In genomic region chr21:27425574-27425973, GRCh38 we compare ENCODE assay signal across 14 cellular contexts.
A peak's percentile ranks its signal among the peaks of the same experiment; 100 is the strongest.
DNase-seq lines count a peak whose midpoint lies in the region; ATAC-seq, FAIRE-seq and TF ChIP-seq lines count a peak whose summit lies in the region.
"Had no signal": no experiment of that assay in that cellular context is flagged by ENCODE, and none has a peak within 500 bp of the region (broad histone marks: within the 10 kb centered on the region; RNA-seq: fewer than 3 reads in every experiment).

No MANE protein-coding gene starts in this region.

- TF ChIP-seq EP300 in esophagus muscularis mucosa (IDR thresholded peaks at IDR 0.05), result no peak
- no peak for TF ChIP-seq EP300 in HepG2 (IDR thresholded peaks at IDR 0.05; ENCODE audit: low read depth in 2 of 2, low read length in 2 of 2)
- no peak for TF ChIP-seq EP300 in HepG2 (CRISPR knock-in tag; IDR thresholded peaks at IDR 0.05; ENCODE audit: borderline replicate concordance)

- in situ Hi-C loops in HepG2 (cut with HindIII; ENCODE audit: extremely low pct_ligation_motif_present, low pct_unique_long_range_greater_than_20kb), result no loop called here

- TF ChIP-seq CTCF in esophagus muscularis mucosa (IDR thresholded peaks at IDR 0.05) (no peak), osteoblast (IDR thresholded peaks at IDR 0.05; ENCODE audit: extremely low read depth, low read depth, low read length) (no peak), HepG2 (CRISPR knock-in tag; IDR thresholded peaks at IDR 0.05) (no peak)

- H3K4me1 ChIP-seq in esophagus muscularis mucosa (peaks cover 10 to 31% (median 25%) of the 10 kb centered on the region in 4 donors), osteoblast (ENCODE audit: insufficient read depth, low read length) (peaks cover 56% of the 10 kb centered on the region), HepG2 (ENCODE audit: insufficient read depth, low read length) (no peaks in the 10 kb centered on the region)

- FAIRE-seq in RCC 7860 (lab: Jason Lieb, UNC) (peak; percentile 78), HepG2 (lab: Jason Lieb, UNC) (no peak)

- DNase-seq in EH (ENCODE audit: low read depth) (peak; percentile 89), RCC 7860 (ENCODE audit: low spot score) (peak; percentile 60), esophagus muscularis mucosa (ENCODE audit: extremely low spot score) (no peak), osteoblast (ENCODE audit: insufficient read length, low spot score, missing footprints) (no peak), NCI-H1930 (lab: John Stamatoyannopoulos, UW) (no peak), HepG2 (ENCODE audit: low spot score) (no peak)
- no peak for DNase-seq in activated CD4-positive, CD25-positive, alpha-beta regulatory T cell treated with anti-CD3 and anti-CD28 coated beads, Interleukin-2, amount 50 U/mL, for 72 hours
- DNase-seq: activated CD8-positive, alpha-beta memory T cell treated with anti-CD3 and anti-CD28 coated beads for 24 hours; activated naive CD4-positive, alpha-beta T cell treated with anti-CD3 and anti-CD28 coated beads, Interleukin-2, amount 10 ng/mL, durations not matched to agents 7 days and 5 days; C1 segment of cervical spinal cord; NCI-H187 treated with DMSO at 0.1 percent for 48 hours; nephron progenitor cell; T-helper 17 cell had no signal

- H3K27ac ChIP-seq in esophagus muscularis mucosa (replicated peaks in 1 of 4) (peak overlapping the region; percentile 2 to 57 (median 28)), osteoblast (ENCODE audit: low read depth, low read length) (peak overlapping the region; percentile 97), HepG2 (ENCODE audit: extremely low read length, insufficient read depth, low read length) (no peak overlapping the region)

- POLR2A ChIA-PET in HepG2 (lab: Yijun Ruan, JAX), result no interaction called here

- peak overlapping the region; percentile 39 for H2AFZ ChIP-seq in osteoblast (ENCODE audit: low read length)
- no peak overlapping the region for H2AFZ ChIP-seq in HepG2 (ENCODE audit: low read length)

- no peak overlapping the region for H3K4me3 ChIP-seq in esophagus muscularis mucosa
- H3K4me3 ChIP-seq in osteoblast (ENCODE audit: insufficient read depth, low read length), result no peak overlapping the region
- H3K4me3 ChIP-seq in HepG2 (replicated peaks in 1 of 3; ENCODE audit: insufficient read depth in 1 of 3, low read depth in 2 of 3, low read length in 3 of 3), result no peak overlapping the region

- no peaks in the 10 kb centered on the region for H3K27me3 ChIP-seq in esophagus muscularis mucosa
- no peaks in the 10 kb centered on the region for H3K27me3 ChIP-seq in osteoblast (ENCODE audit: insufficient read depth, low read length)
- H3K27me3 ChIP-seq in HepG2 (ENCODE audit: control insufficient read depth in 1 of 2, insufficient read depth in 2 of 2, low read length in 2 of 2), result no peaks in the 10 kb centered on the region

- CTCF ChIA-PET in HepG2 (lab: Yijun Ruan, JAX; ENCODE audit: low intra/inter-chr PET ratio, low total read pairs), result no interaction called here

- peaks cover 0 to under 1% (median 0%) of the 10 kb centered on the region in 4 donors for H3K9me3 ChIP-seq in esophagus muscularis mucosa
- H3K9me3 ChIP-seq in osteoblast (ENCODE audit: low read depth, low read length), result no peaks in the 10 kb centered on the region
- H3K9me3 ChIP-seq in HepG2 (ENCODE audit: low read length), result peaks cover 91% of the 10 kb centered on the region

- no peak overlapping the region for H3K9ac ChIP-seq in HepG2 (ENCODE audit: insufficient read depth, low read depth, low read length)

- H4K20me1 ChIP-seq in osteoblast (ENCODE audit: insufficient read depth, low read length), result no peaks in the 10 kb centered on the region
- no peaks in the 10 kb centered on the region for H4K20me1 ChIP-seq in HepG2 (ENCODE audit: insufficient read depth, low read length)

- no TSS peak for BruUV-seq in HepG2 (replicated peaks; lab: Mats Ljungman, UMichigan)

- WGBS in esophagus muscularis mucosa, result 38% methylated on average over 3 of the region's 3 CpGs
- WGBS in HepG2 (ENCODE audit: low lambda C conversion rate), result 31% methylated on average over 3 of the region's 3 CpGs

- no peak for TF ChIP-seq RAD21 in HepG2 (CRISPR knock-in tag; IDR thresholded peaks at IDR 0.05)

- H3K36me3 ChIP-seq in esophagus muscularis mucosa (no peaks in the 10 kb centered on the region), osteoblast (ENCODE audit: insufficient read depth, low read length) (no peaks in the 10 kb centered on the region), HepG2 (replicated peaks in 1 of 2; ENCODE audit: control insufficient read depth in 1 of 2, insufficient read depth in 2 of 2, low read length in 2 of 2) (no peaks in the 10 kb centered on the region)

- H3K4me2 ChIP-seq in osteoblast (ENCODE audit: insufficient read depth, low read length) (no peak overlapping the region), HepG2 (ENCODE audit: low read depth, low read length) (no peak overlapping the region)

- no peak for TF ChIP-seq POLR2A in esophagus muscularis mucosa (IDR thresholded peaks at IDR 0.05; ENCODE audit: low read depth)
- TF ChIP-seq POLR2A in HepG2 (IDR thresholded peaks at IDR 0.05; ENCODE audit: insufficient read depth in 1 of 2, low read depth in 2 of 2, low read length in 2 of 2), result no peak

- intact Hi-C loops in esophagus muscularis mucosa (cut with DNase I) (no loop called here), HepG2 (cut with micrococcal nuclease; ENCODE audit: unreplicated experiment) (no loop called here)

- no peak for ATAC-seq in GM21515 (IDR thresholded peaks at IDR 0.05; ENCODE audit: unreplicated experiment)
- ATAC-seq in HepG2, result no peak
- ATAC-seq: T-helper 17 cell had no signal

- H3K79me2 ChIP-seq in osteoblast (ENCODE audit: insufficient read depth, low read length) (no peaks in the 10 kb centered on the region), HepG2 (ENCODE audit: insufficient read depth, low read length) (no peaks in the 10 kb centered on the region)

TF ChIP-seq in HepG2, 621 proteins besides CTCF, POLR2A, EP300 and RAD21:
- TF ChIP-seq ZKSCAN1 (IDR thresholded peaks at IDR 0.05; ENCODE audit: low read length), result no peak
- TF ChIP-seq TEAD3 (CRISPR knock-in tag; optimal IDR thresholded peaks at IDR 0.05; ENCODE audit: borderline replicate concordance), result no peak
- TF ChIP-seq ZBTB38 (CRISPR knock-in tag; IDR thresholded peaks at IDR 0.05), result no peak
TF ChIP-seq in HepG2: peak in this region for 0.

Comparison
In these comparisons a context has a peak if more than half of its experiments do, and no peak if none do; other contexts are left out.
1. DNase-seq: peak in EH (single experiment) and RCC 7860 (single experiment); none in esophagus muscularis mucosa (single experiment), osteoblast (single experiment), NCI-H1930 (0 of 2), HepG2 (single experiment) and activated CD4-positive, CD25-positive, alpha-beta regulatory T cell treated with anti-CD3 and anti-CD28 coated beads, Interleukin-2, amount 50 U/mL, for 72 hours (single experiment).